29 cellular contexts compared by ENCODE assay signal in the genomic region with DNA sequence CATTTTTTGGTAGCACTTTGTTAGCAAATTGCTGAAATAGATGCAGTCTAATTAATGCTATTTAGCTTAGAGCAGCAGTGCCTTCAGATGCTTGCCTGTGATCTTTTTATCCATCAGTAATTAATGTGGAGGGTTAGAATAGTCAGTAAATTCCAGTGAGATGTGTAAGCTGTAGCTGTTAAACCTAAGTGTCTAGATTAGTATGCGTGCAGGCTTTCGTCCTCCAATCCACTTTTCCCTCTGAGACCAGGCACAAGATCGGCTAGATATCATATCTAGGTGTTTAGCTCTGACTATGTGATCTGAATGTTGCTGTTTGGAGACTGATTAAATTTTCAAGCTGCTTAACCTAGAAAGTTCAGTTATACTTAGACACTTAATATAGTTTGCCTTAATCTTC. TPM values are rescaled to one million over a fixed set of nuclear protein-coding genes. Genes with fewer than 3 reads are reported as not detected.
"Had no signal": no experiment of that assay in that cellular context is flagged by ENCODE, and none has a peak within 500 bp of the region (broad histone marks: within the 10 kb centered on the region; RNA-seq: fewer than 3 reads in every experiment).

No MANE protein-coding gene starts in this region.

- H3K27ac ChIP-seq: coronary artery, heart right ventricle, parathyroid adenoma, prostate gland, spleen, tibial artery, upper lobe of left lung, uterus had no signal

- H3K4me3 Mint-ChIP-seq: memory B cell; naive B cell; nephron; stimulated activated memory B cell treated with anti-CD40 and anti-IgM and Interleukin-4, amounts not matched to agents 10 μg/mL and 1 μg/mL and 100 μg/mL, for 72 hours; stimulated activated naive CD8-positive, alpha-beta T cell treated with anti-CD3 and anti-CD28 coated beads, Interleukin-15, Interleukin-2, amounts not matched to agents 100 ng/mL and 50 ng/mL, for 24 hours had no signal

- H3K9ac ChIP-seq: parathyroid adenoma had no signal

- ATAC-seq: heart right ventricle; stimulated activated memory B cell treated with anti-CD40 and anti-IgM and Interleukin-4, amounts not matched to agents 10 μg/mL and 1 μg/mL and 100 μg/mL, for 72 hours had no signal

- DNase-seq: effector CD8-positive, alpha-beta T cell; heart right ventricle; hypothalamus; naive B cell; retina; right lobe of liver; spleen; stimulated activated CD4-positive, alpha-beta T cell treated with anti-CD3 and anti-CD28 coated beads, Interleukin-15, amount 100 ng/mL, for 24 hours; stimulated activated CD4-positive, alpha-beta T cell treated with anti-CD3 and anti-CD28 coated beads, Interleukin-1b, Interleukin-23, amount 100 ng/mL, for 48 hours; stimulated activated CD4-positive, alpha-beta T cell treated with anti-CD3 and anti-CD28 coated beads, Interleukin-4, amount 100 ng/mL, for 24 hours; tibial artery; upper lobe of left lung; uterus had no signal

- H3K27ac Mint-ChIP-seq: memory B cell; naive B cell; nephron; stimulated activated memory B cell treated with anti-CD40 and anti-IgM and Interleukin-4, amounts not matched to agents 10 μg/mL and 1 μg/mL and 100 μg/mL, for 72 hours; stimulated activated naive CD8-positive, alpha-beta T cell treated with anti-CD3 and anti-CD28 coated beads, Interleukin-15, Interleukin-2, amounts not matched to agents 100 ng/mL and 50 ng/mL, for 24 hours had no signal

- H3K36me3 ChIP-seq: prostate gland, uterus had no signal

- H3K27me3 ChIP-seq: heart right ventricle, right lobe of liver, spleen, tibial artery, upper lobe of left lung, uterus had no signal

- H3K9me3 Mint-ChIP-seq: memory B cell; naive B cell; nephron; stimulated activated memory B cell treated with anti-CD40 and anti-IgM and Interleukin-4, amounts not matched to agents 10 μg/mL and 1 μg/mL and 100 μg/mL, for 72 hours; stimulated activated naive CD8-positive, alpha-beta T cell treated with anti-CD3 and anti-CD28 coated beads, Interleukin-15, Interleukin-2, amounts not matched to agents 100 ng/mL and 50 ng/mL, for 24 hours had no signal

- H3K4me1 Mint-ChIP-seq: memory B cell; naive B cell; nephron; stimulated activated memory B cell treated with anti-CD40 and anti-IgM and Interleukin-4, amounts not matched to agents 10 μg/mL and 1 μg/mL and 100 μg/mL, for 72 hours had no signal

- H3K4me1 ChIP-seq: heart right ventricle, parathyroid adenoma, prostate gland, tibial artery, upper lobe of left lung, uterus had no signal

- H3K79me2 ChIP-seq: parathyroid adenoma had no signal

- H3K4me3 ChIP-seq: coronary artery, heart right ventricle, prostate gland, right lobe of liver, spleen, tibial artery, upper lobe of left lung, uterus had no signal

- FAIRE-seq: islet of Langerhans had no signal

- H2AFZ ChIP-seq: parathyroid adenoma had no signal

- H3K27me3 Mint-ChIP-seq: memory B cell; naive B cell; stimulated activated memory B cell treated with anti-CD40 and anti-IgM and Interleukin-4, amounts not matched to agents 10 μg/mL and 1 μg/mL and 100 μg/mL, for 72 hours; stimulated activated naive CD8-positive, alpha-beta T cell treated with anti-CD3 and anti-CD28 coated beads, Interleukin-15, Interleukin-2, amounts not matched to agents 100 ng/mL and 50 ng/mL, for 24 hours had no signal

- H3K9me3 ChIP-seq: heart right ventricle, prostate gland, right lobe of liver, spleen, tibial artery, upper lobe of left lung, uterus had no signal

RNA-seq across cellular contexts. Expression of a gene that starts 53.1 kb away (rescaled TPM):
- total RNA-seq: dermis microvascular lymphatic vessel endothelial cell, fibroblast of lung, frontal cortex, glomerular endothelial cell, heart right ventricle, left lobe of liver, lower leg skin, omental fat pad, right lobe of liver, spleen, temporal lobe, upper lobe of left lung, uterus had no signal
